In the genomic region with DNA sequence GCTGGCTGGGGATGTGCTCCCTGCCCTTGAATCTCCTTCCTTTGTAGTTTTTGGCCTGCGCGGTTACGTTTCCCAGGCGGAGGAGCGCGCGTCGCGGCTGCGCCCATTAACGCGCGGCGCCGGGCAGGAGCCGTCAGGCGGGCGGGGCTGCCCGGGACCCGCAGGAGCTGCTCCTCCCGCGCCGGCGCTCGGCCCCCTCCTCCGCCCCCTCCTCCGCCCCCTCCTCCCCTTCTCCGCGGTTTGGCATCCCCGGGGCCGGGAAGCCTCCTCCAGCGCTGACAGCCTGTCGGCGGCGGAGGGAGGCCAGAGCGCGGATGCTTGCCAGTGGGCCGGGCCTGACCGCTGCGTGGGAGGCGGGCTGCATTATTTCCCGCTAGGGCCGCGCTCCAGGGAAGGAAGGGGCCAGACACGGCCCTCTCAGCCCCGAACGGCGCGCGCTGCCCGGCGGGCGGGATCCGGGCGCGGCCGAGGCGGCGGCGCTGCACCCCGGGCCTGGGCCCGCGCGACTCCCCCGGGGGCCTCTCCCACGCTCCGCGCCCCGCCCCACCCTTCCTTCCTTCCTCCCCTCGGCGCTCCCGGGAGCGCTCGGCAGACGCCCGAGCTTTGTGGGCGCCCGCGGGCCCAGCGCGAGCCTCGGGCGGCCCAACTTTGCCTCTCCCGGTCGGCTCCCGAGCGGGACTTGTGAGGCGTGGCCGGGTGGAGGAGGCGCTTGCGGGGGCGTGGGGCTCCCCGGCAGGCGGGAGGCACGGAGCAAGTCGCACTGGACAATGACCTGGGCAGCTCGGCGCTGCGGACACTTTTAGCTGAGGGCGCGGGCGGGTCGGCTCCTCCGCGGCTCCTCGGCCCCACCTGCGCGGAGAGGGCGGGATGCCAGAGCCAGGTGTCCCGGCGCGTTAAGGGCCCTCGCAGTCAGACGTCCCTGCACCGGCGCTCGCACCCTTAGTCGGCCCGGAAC, we compare ENCODE assay signal across 8 cellular contexts. TPM values are rescaled to one million over a fixed set of nuclear protein-coding genes. Genes with fewer than 3 reads are reported as not detected.
DNase-seq lines count a peak whose midpoint lies in the region; ATAC-seq and TF ChIP-seq lines count a peak whose summit lies in the region.

A gene (plus strand): TSS at position 405 of the 955 bp plus-strand sequence. CDS start 583 bp downstream, outside the sequence.

- H3K4me3 Mint-ChIP-seq in GM23338 = peak within 1 kb of the TSS; percentile 72
- H3K4me3 Mint-ChIP-seq in activated T-helper 17 cell treated with anti-CD3 and anti-CD28 coated beads, Interleukin-2, amount 50 U/mL, for 72 hours = peak within 1 kb of the TSS; percentile 68
- H3K4me3 Mint-ChIP-seq in naive thymus-derived CD4-positive, alpha-beta T cell = peak within 1 kb of the TSS in 7 of 10 donors; percentile 65 to 82 (median 72)

- peaks cover 6% of the 10 kb centered on the region; the same call in 1 of the 2 replicates for H4K20me1 ChIP-seq in GM23338 (replicated peaks; ENCODE audit: insufficient read depth)

- CTCF ChIA-PET in naive thymus-derived CD4-positive, alpha-beta T cell (lab: Charles Lee) = no interaction called here

- H3K27ac Mint-ChIP-seq in GM23338 = no peak within 1 kb of the TSS
- H3K27ac Mint-ChIP-seq in activated T-helper 17 cell treated with anti-CD3 and anti-CD28 coated beads, Interleukin-2, amount 50 U/mL, for 72 hours = no peak within 1 kb of the TSS
- no peak within 1 kb of the TSS for H3K27ac Mint-ChIP-seq in naive thymus-derived CD4-positive, alpha-beta T cell

- H3K4me3 ChIP-seq in GM23338 (peak within 1 kb of the TSS; percentile 69), aorta (ENCODE audit: low read length in 2 of 2) (peak within 1 kb of the TSS; percentile 86 to 87)
- no peak within 1 kb of the TSS for H3K4me3 ChIP-seq in naive thymus-derived CD4-positive, alpha-beta T cell (ENCODE audit: low read length)

- H3K9me3 ChIP-seq in naive thymus-derived CD4-positive, alpha-beta T cell (ENCODE audit: control insufficient read depth in 2 of 3, low read length in 3 of 3) = no peaks in the 10 kb centered on the region
- no peaks in the 10 kb centered on the region for H3K9me3 ChIP-seq in aorta (ENCODE audit: control insufficient read depth, low read length)

- intact Hi-C loops in naive thymus-derived CD4-positive, alpha-beta T cell (cut with micrococcal nuclease) = no loop called here
- intact Hi-C loops in aorta (cut with DNase I) = loop anchor here (5.0 kb wide), 3 partner anchors 39 to 159 kb away; no protein-coding TSS in a partner anchor

- peaks cover 7% of the 10 kb centered on the region; the same call in 1 of the 2 replicates for H3K4me1 ChIP-seq in GM23338 (ENCODE audit: insufficient read depth)
- no peaks in the 10 kb centered on the region for H3K4me1 ChIP-seq in foreskin keratinocyte
- no peaks in the 10 kb centered on the region for H3K4me1 ChIP-seq in naive thymus-derived CD4-positive, alpha-beta T cell (ENCODE audit: control insufficient read depth in 2 of 2, insufficient read depth in 2 of 2, low read length in 2 of 2)
- peaks cover 0 to 8% of the 10 kb centered on the region in 2 donors for H3K4me1 ChIP-seq in aorta (ENCODE audit: control insufficient read depth in 1 of 2, insufficient read depth in 2 of 2, low read length in 2 of 2)

- no peak for TF ChIP-seq CTCF in GM23338 (conservative IDR thresholded peaks at IDR 0.05; ENCODE audit: low read depth in 2 of 2)
- TF ChIP-seq CTCF in foreskin keratinocyte (conservative IDR thresholded peaks at IDR 0.05) = no peak

- H3K36me3 ChIP-seq in GM23338 (ENCODE audit: insufficient read depth) = no peaks in the 10 kb centered on the region
- no peaks in the 10 kb centered on the region for H3K36me3 ChIP-seq in naive thymus-derived CD4-positive, alpha-beta T cell (ENCODE audit: control insufficient read depth in 2 of 3, insufficient read depth in 3 of 3, low read length in 3 of 3)
- no peaks in the 10 kb centered on the region for H3K36me3 ChIP-seq in aorta (ENCODE audit: control insufficient read depth in 1 of 2, insufficient read depth in 2 of 2, low read length in 1 of 2)

- DNase-seq in CMK (ENCODE audit: low read depth) (peak; percentile 25), GM23338 (ENCODE audit: low spot score) (peak; percentile 73), NCI-H2107 treated with DMSO at 0.1 percent for 48 hours (lab: John Stamatoyannopoulos, UW; ENCODE audit: unreplicated experiment) (peak; percentile 53), foreskin keratinocyte (no peak), aorta (peak; percentile 90 to 94)
- peak in 1 of 9 donors; percentile 34 for DNase-seq in naive thymus-derived CD4-positive, alpha-beta T cell
- DNase-seq in effector CD8-positive, alpha-beta T cell (lab: John Stamatoyannopoulos, UW) = no peak

- POLR2A ChIA-PET in naive thymus-derived CD4-positive, alpha-beta T cell (lab: Charles Lee) = no interaction called here

- H3K27ac ChIP-seq in GM23338 (ENCODE audit: low read depth) (no peak within 1 kb of the TSS), foreskin keratinocyte (no peak within 1 kb of the TSS), aorta (ENCODE audit: low read depth in 1 of 2, low read length in 2 of 2) (peak within 1 kb of the TSS; percentile 53 to 72)
- H3K27ac ChIP-seq in naive thymus-derived CD4-positive, alpha-beta T cell (ENCODE audit: low read depth, low read length) = no peak within 1 kb of the TSS

- H3K9me3 Mint-ChIP-seq in GM23338 = no peaks in the 10 kb centered on the region; the same call in 2 of the 3 replicates
- no peaks in the 10 kb centered on the region for H3K9me3 Mint-ChIP-seq in activated T-helper 17 cell treated with anti-CD3 and anti-CD28 coated beads, Interleukin-2, amount 50 U/mL, for 72 hours
- H3K9me3 Mint-ChIP-seq in naive thymus-derived CD4-positive, alpha-beta T cell = peaks cover 0 to 6% (median 2%) of the 10 kb centered on the region in 11 donors

- H3K27me3 ChIP-seq in GM23338 (ENCODE audit: insufficient read depth) = peaks cover 59% of the 10 kb centered on the region
- peaks cover 66% of the 10 kb centered on the region for H3K27me3 ChIP-seq in foreskin keratinocyte
- H3K27me3 ChIP-seq in naive thymus-derived CD4-positive, alpha-beta T cell (ENCODE audit: control insufficient read depth in 2 of 2, insufficient read depth in 2 of 2, low read length in 2 of 2) = no peaks in the 10 kb centered on the region
- H3K27me3 ChIP-seq in aorta (ENCODE audit: control insufficient read depth in 1 of 2, insufficient read depth in 2 of 2, low read length in 1 of 2) = no peaks in the 10 kb centered on the region

- H3F3A ChIP-seq in GM23338 (replicated peaks; ENCODE audit: low read depth) = no peaks in the 10 kb centered on the region; the same call in none of the 2 replicates

- H2AFZ ChIP-seq in GM23338 = peak within 1 kb of the TSS; percentile 97

- H3K4me2 ChIP-seq in GM23338 = peak within 1 kb of the TSS; percentile 88

- WGBS in aorta, 2 donors = 1% methylated on average over 90 to 118 of the region's 119 CpGs

- ATAC-seq in GM23338 = peak; percentile 77
- peak; percentile 38 for ATAC-seq in activated T-helper 17 cell treated with anti-CD3 and anti-CD28 coated beads, Interleukin-2, amount 50 U/mL, for 72 hours (replicated peaks)
- ATAC-seq in foreskin keratinocyte = peak; percentile 61
- ATAC-seq in naive thymus-derived CD4-positive, alpha-beta T cell = peak; percentile 55
- ATAC-seq in aorta (ENCODE audit: low FRiP score) = peak; percentile 89

- no peaks in the 10 kb centered on the region for H3K36me3 Mint-ChIP-seq in GM23338 (ENCODE audit: low read depth)
- H3K36me3 Mint-ChIP-seq in activated T-helper 17 cell treated with anti-CD3 and anti-CD28 coated beads, Interleukin-2, amount 50 U/mL, for 72 hours (ENCODE audit: low read depth) = no peaks in the 10 kb centered on the region
- no peaks in the 10 kb centered on the region for H3K36me3 Mint-ChIP-seq in naive thymus-derived CD4-positive, alpha-beta T cell

- peaks cover 19% of the 10 kb centered on the region for H3K27me3 Mint-ChIP-seq in GM23338 (ENCODE audit: insufficient read depth, low read depth, poor library complexity)
- peaks cover 37% of the 10 kb centered on the region for H3K27me3 Mint-ChIP-seq in activated T-helper 17 cell treated with anti-CD3 and anti-CD28 coated beads, Interleukin-2, amount 50 U/mL, for 72 hours
- peaks cover 39 to 57% (median 49%) of the 10 kb centered on the region in 5 donors for H3K27me3 Mint-ChIP-seq in naive thymus-derived CD4-positive, alpha-beta T cell

- no peaks in the 10 kb centered on the region for H3K9me2 ChIP-seq in GM23338 (ENCODE audit: insufficient read depth)

- no peaks in the 10 kb centered on the region for H3K79me2 ChIP-seq in GM23338 (replicated peaks; ENCODE audit: insufficient read depth)

- peaks cover 6% of the 10 kb centered on the region for H3K4me1 Mint-ChIP-seq in GM23338
- H3K4me1 Mint-ChIP-seq in activated T-helper 17 cell treated with anti-CD3 and anti-CD28 coated beads, Interleukin-2, amount 50 U/mL, for 72 hours = no peaks in the 10 kb centered on the region
- H3K4me1 Mint-ChIP-seq in naive thymus-derived CD4-positive, alpha-beta T cell = peaks cover 0 to 5% (median 4%) of the 10 kb centered on the region in 7 donors

TF ChIP-seq in GM23338, 12 proteins besides CTCF, POLR2A, EP300 and RAD21 (continues in another document):
- TF ChIP-seq JUNB (IDR thresholded peaks at IDR 0.05; ENCODE audit: unreplicated experiment) (no peak), ZNF114 (CRISPR knock-in tag; IDR thresholded peaks at IDR 0.05) (no peak)

RNA-seq across cellular contexts. Expression of the gene that starts here (rescaled TPM):
- total RNA-seq in GM23338 (2014; rRNA removed; shearing (Covaris generic)) = 0.49 and 0.58 TPM in 2 replicates
- 0.23 TPM in 1 of 2 replicates, not detected in the other for polyA plus RNA-seq in GM23338 (2016; fragmentation: Nextera tagmentation; extraction: Ambion mirVana)
- total RNA-seq in activated T-helper 17 cell treated with anti-CD3 and anti-CD28 coated beads, Interleukin-2, amount 50 U/mL, for 72 hours = under 1 TPM in 1 of 2 donors, not detected in 1; 0.06 TPM
- total RNA-seq in foreskin keratinocyte = 0.07 and 0.10 TPM in 2 replicates
- not detected in 2 replicates for polyA plus RNA-seq in foreskin keratinocyte
- under 1 TPM in 2 of 5 experiments, not detected in 3; 0.11 to 0.56 TPM for total RNA-seq in naive thymus-derived CD4-positive, alpha-beta T cell
- under 1 TPM in 1 of 2 donors, not detected in 1; 0.06 TPM for polyA plus RNA-seq in naive thymus-derived CD4-positive, alpha-beta T cell
- total RNA-seq in aorta = 10 to 100 TPM; 16.0 to 17.9 TPM
- polyA plus RNA-seq in aorta = 1 to 10 TPM; 2.4 to 9.3 TPM

Comparison
In these comparisons a context has a peak if more than half of its experiments do, and no peak if none do; other contexts are left out.
1. RNA of the gene that starts here (total RNA-seq): 16.0 to 17.9 TPM in aorta; 0.49 to 0.58 TPM in GM23338, 0.11 to 0.56 TPM in naive thymus-derived CD4-positive, alpha-beta T cell, 0.07 to 0.10 TPM in foreskin keratinocyte and 0.06 TPM in activated T-helper 17 cell treated with anti-CD3 and anti-CD28 coated beads, Interleukin-2, amount 50 U/mL, for 72 hours; every median in the first group is over 10 times any median in the second.
2. Peak in DNase-seq, ATAC-seq, H3K4me3 ChIP-seq and H3K4me2 ChIP-seq in GM23338; RNA of the gene not detected or under 1 TPM.
3. Peak in ATAC-seq in activated T-helper 17 cell treated with anti-CD3 and anti-CD28 coated beads, Interleukin-2, amount 50 U/mL, for 72 hours; RNA of the gene not detected or under 1 TPM.
4. Peak in ATAC-seq in foreskin keratinocyte; RNA of the gene not detected or under 1 TPM.
5. Peak in ATAC-seq in naive thymus-derived CD4-positive, alpha-beta T cell; RNA of the gene not detected or under 1 TPM.
6. DNase-seq: peak in CMK (single experiment), NCI-H2107 treated with DMSO at 0.1 percent for 48 hours (single experiment) and aorta (2 of 2); none in foreskin keratinocyte (0 of 2) and effector CD8-positive, alpha-beta T cell (single experiment).
7. ATAC-seq: peak in every context shown above with its lines; median percentile 89 in aorta; 77 in GM23338; 61 in foreskin keratinocyte; 55 in naive thymus-derived CD4-positive, alpha-beta T cell; 38 in activated T-helper 17 cell treated with anti-CD3 and anti-CD28 coated beads, Interleukin-2, amount 50 U/mL, for 72 hours.
8. H3K27ac ChIP-seq: peak in aorta (2 of 2); none in GM23338 (single experiment), foreskin keratinocyte (single experiment) and naive thymus-derived CD4-positive, alpha-beta T cell (single experiment).
9. intact Hi-C loops: an anchor here in aorta (5.0 kb wide); none called in naive thymus-derived CD4-positive, alpha-beta T cell.
10. Peak in every context shown above with its lines, with median percentiles within 50 percentile points of each other: H3K4me3 Mint-ChIP-seq.